8 cellular contexts compared by ENCODE assay signal in genomic region chr3:16884748-16885587, GRCh38. TPM values are rescaled to one million over a fixed set of nuclear protein-coding genes. Genes with fewer than 3 reads are reported as not detected.
DNase-seq lines count a peak whose midpoint lies in the region; ATAC-seq and TF ChIP-seq lines count a peak whose summit lies in the region.

TSS of gene PLCL2 (plus strand) at chr3:16884955. CDS start at chr3:16885040, 85 bp downstream.

- peak; percentile 35 for ATAC-seq in HG03045 (IDR thresholded peaks at IDR 0.05; ENCODE audit: unreplicated experiment)

- H3K4me3 ChIP-seq in OCI-LY1 (ENCODE audit: low read depth, low read length, poor library complexity, severe bottlenecking) (peak within 1 kb of the TSS; percentile 98), fibroblast of mammary gland (ENCODE audit: control insufficient read depth, low read depth, low read length) (peak within 1 kb of the TSS; percentile 84), neural cell (ENCODE audit: low read length) (peak within 1 kb of the TSS; percentile 84)

- no peaks in the 10 kb centered on the region for H4K20me1 ChIP-seq in OCI-LY1 (ENCODE audit: insufficient read depth, low read length)
- H4K20me1 ChIP-seq in neural cell (ENCODE audit: insufficient read depth) = no peaks in the 10 kb centered on the region

- H3K36me3 ChIP-seq in OCI-LY1 (ENCODE audit: insufficient read depth, low read length) (no peaks in the 10 kb centered on the region), neural cell (ENCODE audit: insufficient read depth, low read length) (no peaks in the 10 kb centered on the region)

- TF ChIP-seq POLR2A in GM18526 (IDR thresholded peaks at IDR 0.05; ENCODE audit: extremely low read depth, insufficient read length) = peak; percentile 27

- peak; percentile 73 for DNase-seq in 8988T
- peak; percentile 60 for DNase-seq in activated T-helper 1 cell treated with Interleukin-2 at 50 U/mL for 16 hours (ENCODE audit: low read depth)
- DNase-seq in fibroblast of mammary gland (ENCODE audit: low read depth) = peak; percentile 42

- TF ChIP-seq EP300 in neural cell (conservative IDR thresholded peaks at IDR 0.05; ENCODE audit: poor library complexity, severe bottlenecking) = peak; percentile 50

- H2AFZ ChIP-seq in OCI-LY1 (ENCODE audit: low read length) = no peak within 1 kb of the TSS
- H2AFZ ChIP-seq in neural cell (ENCODE audit: low read depth, low read length) = peak within 1 kb of the TSS; percentile 44

- no peak for TF ChIP-seq RAD21 in neural cell (conservative IDR thresholded peaks at IDR 0.05)

- H3K79me2 ChIP-seq in OCI-LY1 (ENCODE audit: insufficient read depth, low read length) (peaks cover 49% of the 10 kb centered on the region), neural cell (replicated peaks; ENCODE audit: insufficient read depth, low read length) (peaks cover 47% of the 10 kb centered on the region)

- H3K4me2 ChIP-seq in OCI-LY1 (ENCODE audit: low read length) = peak within 1 kb of the TSS; percentile 73
- peak within 1 kb of the TSS; percentile 62 for H3K4me2 ChIP-seq in neural cell (ENCODE audit: low read length)

- H3K9me3 ChIP-seq in OCI-LY1 (ENCODE audit: low read length) (no peaks in the 10 kb centered on the region), neural cell (ENCODE audit: low read length) (no peaks in the 10 kb centered on the region)

- H3K9me2 ChIP-seq in OCI-LY1 (ENCODE audit: low read depth, low read length) (no peaks in the 10 kb centered on the region), neural cell (ENCODE audit: insufficient read depth, low read length) (no peaks in the 10 kb centered on the region)

- H3F3A ChIP-seq in OCI-LY1 (ENCODE audit: insufficient read depth, low read length) (no peaks in the 10 kb centered on the region), neural cell (ENCODE audit: insufficient read depth, low read length, poor library complexity, severe bottlenecking) (no peaks in the 10 kb centered on the region)

- H3K4me1 ChIP-seq in OCI-LY1 (ENCODE audit: insufficient read depth, low read length, severe bottlenecking) = peaks cover 44% of the 10 kb centered on the region

- peak within 1 kb of the TSS; percentile 89 for H3K27ac ChIP-seq in OCI-LY1 (ENCODE audit: low read depth, low read length, poor library complexity, severe bottlenecking)
- peak within 1 kb of the TSS; percentile 95 for H3K27ac ChIP-seq in neural cell (ENCODE audit: low read length)
- H3K27ac ChIP-seq in temporal lobe (ENCODE audit: low read depth, low read length) = peak within 1 kb of the TSS; percentile 80

- TF ChIP-seq CTCF in OCI-LY1 (IDR thresholded peaks at IDR 0.05; ENCODE audit: low read length) = no peak; the same call in 1 of the 2 replicates
- no peak for TF ChIP-seq CTCF in fibroblast of mammary gland (conservative IDR thresholded peaks at IDR 0.05; ENCODE audit: control insufficient read depth, insufficient read depth, low read depth, low read length)
- no peak for TF ChIP-seq CTCF in neural cell (IDR thresholded peaks at IDR 0.05; ENCODE audit: poor library complexity, severe bottlenecking)

- peak within 1 kb of the TSS; percentile 99 for H3K9ac ChIP-seq in OCI-LY1 (ENCODE audit: low read length)
- peak within 1 kb of the TSS; percentile 95 for H3K9ac ChIP-seq in neural cell (ENCODE audit: low read length)

- H3K27me3 ChIP-seq in OCI-LY1 (ENCODE audit: insufficient read depth, low read length) (no peaks in the 10 kb centered on the region), neural cell (ENCODE audit: insufficient read depth, low read depth, low read length) (no peaks in the 10 kb centered on the region)

TF ChIP-seq in neural cell, 6 proteins besides CTCF, POLR2A, EP300 and RAD21:
- TF ChIP-seq SMC3 (conservative IDR thresholded peaks at IDR 0.05; ENCODE audit: poor library complexity) (no peak), MXI1 (conservative IDR thresholded peaks at IDR 0.05; ENCODE audit: poor library complexity, severe bottlenecking) (peak; percentile 36), TAF1 (IDR thresholded peaks at IDR 0.05; ENCODE audit: low read depth) (no peak), EZH2 (IDR thresholded peaks at IDR 0.05; ENCODE audit: borderline replicate concordance, insufficient read depth, low read length, poor library complexity, severe bottlenecking) (no peak), POLR2AphosphoS5 (IDR thresholded peaks at IDR 0.05) (peak; percentile 70), REST (IDR thresholded peaks at IDR 0.05; ENCODE audit: borderline replicate concordance) (no peak)

RNA-seq across cellular contexts. Expression of gene PLCL2, which starts in this region (rescaled TPM):
- 69.8 and 70.7 TPM in 2 replicates for polyA plus RNA-seq in neural cell
- 310 and 316 TPM in 2 replicates for polyA minus RNA-seq in neural cell
- 73.0 TPM for total RNA-seq in temporal lobe

Comparison
In these comparisons a context has a peak if more than half of its experiments do, and no peak if none do; other contexts are left out.
1. Peak in every context shown above with its lines: DNase-seq, ATAC-seq, H3K4me3 ChIP-seq and H3K27ac ChIP-seq.